Comparison of ENCODE assay signal across 25 cellular contexts in the genomic region with DNA sequence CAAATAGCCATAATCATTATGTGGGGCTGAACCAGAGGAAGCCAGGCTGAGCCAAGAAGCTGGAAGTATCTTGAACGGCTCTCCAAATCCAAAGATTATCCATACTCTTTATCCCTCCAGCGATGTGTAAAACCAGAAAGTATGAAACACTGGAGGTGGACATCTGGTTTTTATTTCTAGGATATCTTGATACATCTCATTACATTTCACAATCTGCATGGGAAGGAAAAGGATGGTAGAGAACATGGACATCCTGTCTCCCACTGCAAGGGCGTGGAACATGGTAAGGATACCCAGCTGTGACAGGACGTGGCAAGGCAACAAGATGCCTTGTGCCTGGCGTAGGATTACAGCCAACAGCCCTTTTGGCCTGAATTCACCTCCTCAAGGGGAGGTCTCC. TPM values are rescaled to one million over a fixed set of nuclear protein-coding genes. Genes with fewer than 3 reads are reported as not detected.
DNase-seq lines count a peak whose midpoint lies in the region; ATAC-seq, FAIRE-seq and TF ChIP-seq lines count a peak whose summit lies in the region.
"Had no signal": no experiment of that assay in that cellular context is flagged by ENCODE, and none has a peak within 500 bp of the region (broad histone marks: within the 10 kb centered on the region; RNA-seq: fewer than 3 reads in every experiment).

No MANE protein-coding gene starts in this region.

- peaks cover 11% of the 10 kb centered on the region for H3K4me1 Mint-ChIP-seq in activated naive CD8-positive, alpha-beta T cell treated with anti-CD3 and anti-CD28 coated beads, Interleukin-2, amount 50 U/mL, for 24 hours
- H3K4me1 Mint-ChIP-seq in activated CD8-positive, alpha-beta T cell treated with anti-CD3 and anti-CD28 coated beads for 36 hours (ENCODE audit: low read depth), result peaks cover 10% of the 10 kb centered on the region

- no peak overlapping the region for H3K4me3 Mint-ChIP-seq in activated naive CD8-positive, alpha-beta T cell treated with anti-CD3 and anti-CD28 coated beads, Interleukin-2, amount 50 U/mL, for 24 hours
- H3K4me3 Mint-ChIP-seq in activated CD8-positive, alpha-beta T cell treated with anti-CD3 and anti-CD28 coated beads for 36 hours, result no peak overlapping the region
- H3K4me3 Mint-ChIP-seq: B cell; CD4-positive, alpha-beta T cell; CD8-positive, alpha-beta T cell had no signal

- H3K9me3 ChIP-seq in HepG2 (ENCODE audit: low read length), result no peaks in the 10 kb centered on the region
- no peaks in the 10 kb centered on the region for H3K9me3 ChIP-seq in right lobe of liver
- H3K9me3 ChIP-seq in adipocyte (ENCODE audit: control insufficient read depth, low read length), result no peaks in the 10 kb centered on the region
- H3K9me3 ChIP-seq: A549; BLaER1 treated with 17β-estradiol and CSF1 and Interleukin-3, amounts not matched to agents 10 nM and 100 nM; Caco-2 had no signal

- H3K27ac ChIP-seq in HepG2 (ENCODE audit: extremely low read length, insufficient read depth, low read length) (no peak overlapping the region), right lobe of liver (no peak overlapping the region)
- H3K27ac ChIP-seq: 22Rv1; A549; BLaER1 treated with 17β-estradiol and CSF1 and Interleukin-3, amounts not matched to agents 10 nM and 100 nM; C4-2B had no signal

- CTCF ChIA-PET in HepG2 (lab: Yijun Ruan, JAX; ENCODE audit: low intra/inter-chr PET ratio, low total read pairs), result no interaction called here
- CTCF ChIA-PET in activated CD8-positive, alpha-beta T cell treated with anti-CD3 and anti-CD28 coated beads for 36 hours (lab: Charles Lee), result no interaction called here

- no peak overlapping the region for H3K4me3 ChIP-seq in HepG2 (replicated peaks in 1 of 3; ENCODE audit: insufficient read depth in 1 of 3, low read depth in 2 of 3, low read length in 3 of 3)
- H3K4me3 ChIP-seq in right lobe of liver, result no peak overlapping the region
- no peak overlapping the region for H3K4me3 ChIP-seq in adipocyte (ENCODE audit: low read length)
- H3K4me3 ChIP-seq: A549; BLaER1 treated with 17β-estradiol and CSF1 and Interleukin-3, amounts not matched to agents 10 nM and 100 nM; GM12878 had no signal

- ATAC-seq in HepG2, result no peak; the same call in 2 of the 3 replicates
- no peak for ATAC-seq in right lobe of liver
- ATAC-seq in activated naive CD8-positive, alpha-beta T cell treated with anti-CD3 and anti-CD28 coated beads, Interleukin-2, amount 50 U/mL, for 24 hours, result no peak
- no peak for ATAC-seq in activated CD8-positive, alpha-beta T cell treated with anti-CD3 and anti-CD28 coated beads for 36 hours
- ATAC-seq: A549; CD8-positive, alpha-beta T cell; GM12878 had no signal

- H3K27me3 Mint-ChIP-seq in activated naive CD8-positive, alpha-beta T cell treated with anti-CD3 and anti-CD28 coated beads, Interleukin-2, amount 50 U/mL, for 24 hours, result no peaks in the 10 kb centered on the region
- no peaks in the 10 kb centered on the region for H3K27me3 Mint-ChIP-seq in activated CD8-positive, alpha-beta T cell treated with anti-CD3 and anti-CD28 coated beads for 36 hours
- H3K27me3 Mint-ChIP-seq: B cell; CD4-positive, alpha-beta T cell had no signal

- TF ChIP-seq RAD21 in HepG2 (CRISPR knock-in tag; IDR thresholded peaks at IDR 0.05), result no peak

- TF ChIP-seq POLR2A in HepG2 (IDR thresholded peaks at IDR 0.05; ENCODE audit: insufficient read depth in 1 of 2, low read depth in 2 of 2, low read length in 2 of 2) (peak in 1 of 2 experiments; percentile 23; a peak in 1 of 4 replicates), right lobe of liver (IDR thresholded peaks at IDR 0.05) (no peak)

- no peak overlapping the region for H2AFZ ChIP-seq in HepG2 (ENCODE audit: low read length)

- no peak overlapping the region for H3K4me2 ChIP-seq in HepG2 (ENCODE audit: low read depth, low read length)
- H3K4me2 ChIP-seq: A549; BLaER1 treated with 17β-estradiol and CSF1 and Interleukin-3, amounts not matched to agents 10 nM and 100 nM had no signal

- H3K4me1 ChIP-seq in HepG2 (ENCODE audit: insufficient read depth, low read length) (no peaks in the 10 kb centered on the region), right lobe of liver (no peaks in the 10 kb centered on the region), adipocyte (ENCODE audit: control insufficient read depth, insufficient read depth, low read length) (peaks cover 4% of the 10 kb centered on the region)
- H3K4me1 ChIP-seq: A549, Caco-2 had no signal

- FAIRE-seq in HepG2 (lab: Jason Lieb, UNC), result no peak
- FAIRE-seq: A549, D721Med, G401.6, GM12878, GM12892, GM18507 had no signal

- H3K36me3 ChIP-seq in HepG2 (replicated peaks in 1 of 2; ENCODE audit: control insufficient read depth in 1 of 2, insufficient read depth in 2 of 2, low read length in 2 of 2) (peaks cover 34 to 70% of the 10 kb centered on the region in 2 experiments), right lobe of liver (peaks cover 8 to 85% (median 27%) of the 10 kb centered on the region in 4 donors), adipocyte (ENCODE audit: control insufficient read depth, insufficient read depth, low read length, severe bottlenecking) (peaks cover 90% of the 10 kb centered on the region)

- no peak for TF ChIP-seq CTCF in HepG2 (CRISPR knock-in tag; IDR thresholded peaks at IDR 0.05)
- no peak for TF ChIP-seq CTCF in right lobe of liver (IDR thresholded peaks at IDR 0.05)
- no peak for TF ChIP-seq CTCF in activated CD8-positive, alpha-beta T cell treated with anti-CD3 and anti-CD28 coated beads for 36 hours (IDR thresholded peaks at IDR 0.05)

- POLR2A ChIA-PET in HepG2 (lab: Yijun Ruan, JAX), result no interaction called here
- POLR2A ChIA-PET in activated CD8-positive, alpha-beta T cell treated with anti-CD3 and anti-CD28 coated beads for 36 hours (lab: Charles Lee), result interaction anchor here (1.1 to 1.2 kb wide), 2 partner anchors 15 to 19 kb away, joined by 3 to 4 read pairs; no protein-coding TSS in a partner anchor

- intact Hi-C loops in HepG2 (cut with micrococcal nuclease; ENCODE audit: unreplicated experiment) (no loop called here), right lobe of liver (cut with DNase I) (no loop called here)
- intact Hi-C loops in activated CD8-positive, alpha-beta T cell treated with anti-CD3 and anti-CD28 coated beads for 36 hours (cut with micrococcal nuclease), result no loop called here

- no peaks in the 10 kb centered on the region for H4K20me1 ChIP-seq in HepG2 (ENCODE audit: insufficient read depth, low read length)

- no peak overlapping the region for H3K9ac ChIP-seq in HepG2 (ENCODE audit: insufficient read depth, low read depth, low read length)
- no peak overlapping the region for H3K9ac ChIP-seq in adipocyte (ENCODE audit: low read length)
- H3K9ac ChIP-seq: BLaER1 treated with 17β-estradiol and CSF1 and Interleukin-3, amounts not matched to agents 10 nM and 100 nM had no signal

- 97% methylated on average over 5 of the region's 5 CpGs for WGBS in HepG2 (ENCODE audit: low lambda C conversion rate)
- 91% methylated on average over 5 of the region's 5 CpGs for WGBS in right lobe of liver (ENCODE audit: insufficient coverage, low coverage, low lambda C conversion rate, missing lambda C conversion rate)

- in situ Hi-C loops in HepG2 (cut with HindIII; ENCODE audit: extremely low pct_ligation_motif_present, low pct_unique_long_range_greater_than_20kb), result no loop called here

- H3K9me3 Mint-ChIP-seq in activated naive CD8-positive, alpha-beta T cell treated with anti-CD3 and anti-CD28 coated beads, Interleukin-2, amount 50 U/mL, for 24 hours, result no peaks in the 10 kb centered on the region
- no peaks in the 10 kb centered on the region for H3K9me3 Mint-ChIP-seq in activated CD8-positive, alpha-beta T cell treated with anti-CD3 and anti-CD28 coated beads for 36 hours
- H3K9me3 Mint-ChIP-seq: CD4-positive, alpha-beta T cell; CD8-positive, alpha-beta T cell had no signal

- H3K27me3 ChIP-seq in HepG2 (ENCODE audit: control insufficient read depth in 1 of 2, insufficient read depth in 2 of 2, low read length in 2 of 2) (no peaks in the 10 kb centered on the region), right lobe of liver (no peaks in the 10 kb centered on the region), adipocyte (replicated peaks; ENCODE audit: control insufficient read depth, insufficient read depth, low read length) (no peaks in the 10 kb centered on the region)
- H3K27me3 ChIP-seq: BLaER1 treated with 17β-estradiol and CSF1 and Interleukin-3, amounts not matched to agents 10 nM and 100 nM had no signal

- BruUV-seq in HepG2 (replicated peaks; lab: Mats Ljungman, UMichigan), result no TSS peak

- DNase-seq in HepG2 (ENCODE audit: low spot score) (no peak), right lobe of liver (no peak), adipocyte (ENCODE audit: low read depth) (peak; percentile 56), fibroblast of gingiva (ENCODE audit: low read depth) (peak; percentile 14), fibroblast of peridontal ligament (ENCODE audit: extremely low read depth) (peak; percentile 43), SK-N-DZ (ENCODE audit: low spot score) (no peak)
- no peak for DNase-seq in activated naive CD8-positive, alpha-beta T cell treated with anti-CD3 and anti-CD28 coated beads, Interleukin-2, amount 50 U/mL, for 24 hours
- DNase-seq in activated CD8-positive, alpha-beta T cell treated with anti-CD3 and anti-CD28 coated beads for 36 hours, result no peak
- DNase-seq: AML-193; Caco-2; Calu3; CD4-positive, alpha-beta T cell; CD8-positive, alpha-beta T cell; DMS79 treated with DMSO at 0.1 percent for 48 hours; GF-D8 had no signal

- peaks cover 66% of the 10 kb centered on the region for H3K36me3 Mint-ChIP-seq in activated naive CD8-positive, alpha-beta T cell treated with anti-CD3 and anti-CD28 coated beads, Interleukin-2, amount 50 U/mL, for 24 hours (ENCODE audit: low read depth)
- H3K36me3 Mint-ChIP-seq in activated CD8-positive, alpha-beta T cell treated with anti-CD3 and anti-CD28 coated beads for 36 hours (ENCODE audit: low read depth), result peaks cover 73% of the 10 kb centered on the region

- H3K27ac Mint-ChIP-seq in activated naive CD8-positive, alpha-beta T cell treated with anti-CD3 and anti-CD28 coated beads, Interleukin-2, amount 50 U/mL, for 24 hours, result no peak overlapping the region
- H3K27ac Mint-ChIP-seq in activated CD8-positive, alpha-beta T cell treated with anti-CD3 and anti-CD28 coated beads for 36 hours, result no peak overlapping the region
- H3K27ac Mint-ChIP-seq: B cell; CD4-positive, alpha-beta T cell; CD8-positive, alpha-beta T cell had no signal

- no peak for TF ChIP-seq EP300 in HepG2 (IDR thresholded peaks at IDR 0.05; ENCODE audit: low read depth in 2 of 2, low read length in 2 of 2)
- TF ChIP-seq EP300 in HepG2 (CRISPR knock-in tag; IDR thresholded peaks at IDR 0.05; ENCODE audit: borderline replicate concordance), result no peak

- no peaks in the 10 kb centered on the region for H3K79me2 ChIP-seq in HepG2 (ENCODE audit: insufficient read depth, low read length)

RNA-seq across cellular contexts. Expression of gene TRIM27, which starts 20.1 kb away (rescaled TPM):
- total RNA-seq in HepG2 (2016; rRNA removed; fragmentation: Illumina TruSeq; extraction: Trizol) (79.0 and 88.6 TPM in 2 replicates), right lobe of liver (10 to 100 TPM; 31.5 to 54.8 (median 36.7) TPM)
- total RNA-seq in HepG2 (2016; cell fraction: cytosol; rRNA removed; fragmentation: Illumina TruSeq; extraction: Trizol; ENCODE audit: low read depth), result 14.2 and 14.7 TPM in 2 replicates
- 82.1 and 84.2 TPM in 2 replicates for total RNA-seq in HepG2 (2016; cell fraction: insoluble cytoplasmic fraction; rRNA removed; fragmentation: Illumina TruSeq; extraction: Trizol)
- total RNA-seq in HepG2 (2016; cell fraction: membrane; rRNA removed; fragmentation: Illumina TruSeq; extraction: Trizol), result 35.6 and 36.2 TPM in 2 replicates
- 86.3 and 102 TPM in 2 replicates for total RNA-seq in HepG2 (2016; cell fraction: nucleus; rRNA removed; fragmentation: Illumina TruSeq; extraction: Trizol)
- 108 and 112 TPM in 2 replicates for polyA plus RNA-seq in HepG2 (2011; rRNA removed)
- polyA plus RNA-seq in HepG2 (2011; cell fraction: cytosol; rRNA removed), result 79.8 and 88.4 TPM in 2 replicates
- 158 and 172 TPM in 2 replicates for polyA plus RNA-seq in HepG2 (2011; cell fraction: nucleus; rRNA removed)
- 57.6 and 68.7 TPM in 2 replicates for polyA plus RNA-seq in HepG2 (2012)
- polyA plus RNA-seq in HepG2 (2016; cell fraction: cytosol; fragmentation: Illumina TruSeq; extraction: Trizol; ENCODE audit: low read depth), result 6.2 and 6.6 TPM in 2 replicates
- 74.5 and 78.1 TPM in 2 replicates for polyA plus RNA-seq in HepG2 (2016; cell fraction: insoluble cytoplasmic fraction; fragmentation: Illumina TruSeq; extraction: Trizol; ENCODE audit: low read depth)
- 14.8 and 17.7 TPM in 2 replicates for polyA plus RNA-seq in HepG2 (2016; cell fraction: membrane; fragmentation: Illumina TruSeq; extraction: Trizol; ENCODE audit: low read depth)
- 88.3 and 97.6 TPM in 2 replicates for polyA plus RNA-seq in HepG2 (2016; cell fraction: nucleus; fragmentation: Illumina TruSeq; extraction: Trizol; ENCODE audit: insufficient read depth, low read depth)
- 155 and 156 TPM in 2 replicates for polyA minus RNA-seq in HepG2 (2011; rRNA and poly(A)+ RNA removed; ENCODE audit: low replicate concordance)
- 47.8 and 51.6 TPM in 2 replicates for polyA minus RNA-seq in HepG2 (2011; cell fraction: cytosol; rRNA and poly(A)+ RNA removed)
- 183 and 209 TPM in 2 replicates for polyA minus RNA-seq in HepG2 (2011; cell fraction: nucleus; rRNA and poly(A)+ RNA removed)
- total RNA-seq in activated CD8-positive, alpha-beta T cell treated with anti-CD3 and anti-CD28 coated beads for 36 hours, result 10 to 100 TPM; 45.6 to 46.4 TPM
- 74.0 and 84.2 TPM in 2 replicates for polyA plus RNA-seq in SK-N-DZ (2014; cell fraction: cytosol; rRNA removed)
- 121 and 154 TPM in 2 replicates for polyA plus RNA-seq in SK-N-DZ (2014; cell fraction: nucleus; rRNA removed)

Comparison
In these comparisons a context has a peak if more than half of its experiments do, and no peak if none do; other contexts are left out.
1. DNase-seq: peak in adipocyte (single experiment), fibroblast of gingiva (single experiment) and fibroblast of peridontal ligament (single experiment); none in HepG2 (single experiment), right lobe of liver (0 of 3), activated naive CD8-positive, alpha-beta T cell treated with anti-CD3 and anti-CD28 coated beads, Interleukin-2, amount 50 U/mL, for 24 hours (single experiment), activated CD8-positive, alpha-beta T cell treated with anti-CD3 and anti-CD28 coated beads for 36 hours (single experiment) and SK-N-DZ (single experiment).